Comparison of ENCODE assay signal across 8 cellular contexts in the genomic region with DNA sequence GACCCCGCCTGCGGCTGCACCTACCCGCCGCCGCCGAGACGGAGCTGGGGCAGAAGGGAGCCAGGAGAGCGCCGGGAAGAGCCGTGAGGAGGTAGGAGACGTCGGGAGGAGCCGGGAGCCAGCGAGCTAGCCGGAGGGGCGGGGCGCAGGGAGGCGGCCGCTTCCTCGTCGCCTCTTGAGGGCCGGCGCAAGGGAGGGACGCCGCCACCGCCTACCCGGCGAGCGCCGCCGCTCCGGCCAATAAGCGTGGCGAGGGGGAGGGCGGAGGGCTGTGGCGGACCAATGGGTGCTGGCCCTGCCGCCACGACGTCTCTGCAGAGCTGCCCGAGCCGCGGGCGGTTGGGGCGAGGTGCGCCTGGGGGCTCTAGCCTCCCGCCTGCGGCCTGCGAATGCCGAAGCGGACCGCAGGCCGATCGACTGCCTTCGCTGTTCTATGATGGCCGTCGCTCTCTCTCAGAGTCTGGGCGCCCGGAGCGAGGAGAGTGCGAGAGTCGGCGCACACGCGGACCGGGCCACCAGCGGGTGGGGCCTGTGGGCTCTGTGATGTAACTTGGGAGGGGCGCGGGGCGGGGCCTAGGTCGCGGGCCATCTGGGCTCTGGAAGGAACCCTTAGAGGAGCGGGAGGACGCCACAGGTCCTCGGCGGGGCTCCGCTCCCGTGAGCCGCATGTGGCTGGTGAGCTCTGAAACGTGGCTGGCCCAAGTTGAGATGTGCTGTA.
A peak's percentile ranks its signal among the peaks of the same experiment; 100 is the strongest.
DNase-seq lines count a peak whose midpoint lies in the region; ATAC-seq, FAIRE-seq and TF ChIP-seq lines count a peak whose summit lies in the region.

No MANE protein-coding gene starts in this region.

- H3K9ac ChIP-seq in Loucy (ENCODE audit: low read depth, low read length, poor library complexity, severe bottlenecking) = peak overlapping the region; percentile 78

- H3K4me3 ChIP-seq in Loucy (ENCODE audit: low read length, poor library complexity, severe bottlenecking) (peak overlapping the region; percentile 81), RWPE2 (ENCODE audit: severe bottlenecking) (peak overlapping the region; percentile 60)

- FAIRE-seq in H54 (lab: Jason Lieb, UNC) = no peak

- TF ChIP-seq CTCF in Loucy (conservative IDR thresholded peaks at IDR 0.05; ENCODE audit: low read length) (no peak), RWPE2 (IDR thresholded peaks at IDR 0.05; ENCODE audit: poor library complexity, severe bottlenecking) (no peak), nephron progenitor cell (IDR thresholded peaks at IDR 0.05) (no peak)

- H3K9me3 ChIP-seq in Loucy (ENCODE audit: insufficient read depth, low read depth, low read length) (no peaks in the 10 kb centered on the region), RWPE2 (ENCODE audit: severe bottlenecking) (no peaks in the 10 kb centered on the region)

- H3K27ac Mint-ChIP-seq in nephron progenitor cell = peak overlapping the region; percentile 99
- peak overlapping the region; percentile 97 for H3K27ac Mint-ChIP-seq in stimulated activated naive CD8-positive, alpha-beta T cell treated with anti-CD3 and anti-CD28 coated beads, Interleukin-15, Interleukin-2, amounts not matched to agents 100 ng/mL and 50 ng/mL, for 24 hours

- H3F3A ChIP-seq in Loucy (ENCODE audit: low read depth) = 0 out of 2 replicates have a peak, but pooled peaks cover 4% of the 10 kb centered on the region

- ATAC-seq in RWPE2 (ENCODE audit: low read depth) = peak; percentile 92

- H3K27me3 ChIP-seq in Loucy (ENCODE audit: insufficient read depth, low read length, poor library complexity, severe bottlenecking) (no peaks in the 10 kb centered on the region), RWPE2 (ENCODE audit: insufficient read depth, poor library complexity, severe bottlenecking) (no peaks in the 10 kb centered on the region)

- peak overlapping the region; percentile 99 for H3K4me3 Mint-ChIP-seq in nephron progenitor cell
- H3K4me3 Mint-ChIP-seq in stimulated activated naive CD8-positive, alpha-beta T cell treated with anti-CD3 and anti-CD28 coated beads, Interleukin-15, Interleukin-2, amounts not matched to agents 100 ng/mL and 50 ng/mL, for 24 hours = peak overlapping the region; percentile 96

- peak overlapping the region; percentile 98 for H2AFZ ChIP-seq in Loucy (ENCODE audit: low read length)

- H3K9me2 ChIP-seq in Loucy (replicated peaks; ENCODE audit: low read depth, low read length) = no peaks in the 10 kb centered on the region

- H3K27ac ChIP-seq in RWPE2 (ENCODE audit: poor library complexity, severe bottlenecking) = peak overlapping the region; percentile 93

- H3K36me3 ChIP-seq in Loucy (ENCODE audit: insufficient read depth, low read length) = no peaks in the 10 kb centered on the region
- H3K36me3 ChIP-seq in RWPE2 (ENCODE audit: low read depth) = peaks cover 15% of the 10 kb centered on the region

- peak; percentile 77 for TF ChIP-seq POLR2A in H54 (IDR thresholded peaks at IDR 0.05; ENCODE audit: low read depth, low read length)

- peaks cover 38% of the 10 kb centered on the region for H3K79me2 ChIP-seq in Loucy (ENCODE audit: insufficient read depth, low read length)

- peak overlapping the region; percentile 91 for H3K4me2 ChIP-seq in Loucy (ENCODE audit: low read depth, low read length, poor library complexity, severe bottlenecking)

- peaks cover 33% of the 10 kb centered on the region for H3K4me1 ChIP-seq in Loucy (ENCODE audit: insufficient read depth, low read length, poor library complexity, severe bottlenecking)
- peaks cover 28% of the 10 kb centered on the region for H3K4me1 ChIP-seq in RWPE2 (ENCODE audit: insufficient read depth, poor library complexity, severe bottlenecking)

- H3K4me1 Mint-ChIP-seq in nephron progenitor cell = peaks cover 43% of the 10 kb centered on the region
- peaks cover 40% of the 10 kb centered on the region for H3K4me1 Mint-ChIP-seq in stimulated activated naive CD8-positive, alpha-beta T cell treated with anti-CD3 and anti-CD28 coated beads, Interleukin-15, Interleukin-2, amounts not matched to agents 100 ng/mL and 50 ng/mL, for 24 hours (ENCODE audit: low read depth)

- DNase-seq in ELF-1 (ENCODE audit: low read depth, low spot score) (peak; percentile 99), H54 (ENCODE audit: insufficient read length, low spot score) (peak; percentile 90), RWPE2 (ENCODE audit: low spot score) (peak; percentile 97), fibroblast of the conjunctiva (ENCODE audit: low read depth) (peak; percentile 94), nephron progenitor cell (peak; percentile 97)
- peak; percentile 98 for DNase-seq in activated effector memory CD4-positive, alpha-beta T cell treated with anti-CD3 and anti-CD28 coated beads, Interleukin-2, amount 50 U/mL, for 16 hours

- peaks cover 17% of the 10 kb centered on the region for H4K20me1 ChIP-seq in Loucy (ENCODE audit: insufficient read depth, low read length, poor library complexity, severe bottlenecking)

- H3K9me3 Mint-ChIP-seq in nephron progenitor cell = no peaks in the 10 kb centered on the region
- H3K9me3 Mint-ChIP-seq in stimulated activated naive CD8-positive, alpha-beta T cell treated with anti-CD3 and anti-CD28 coated beads, Interleukin-15, Interleukin-2, amounts not matched to agents 100 ng/mL and 50 ng/mL, for 24 hours = no peaks in the 10 kb centered on the region

- peaks cover 6% of the 10 kb centered on the region for H3K27me3 Mint-ChIP-seq in nephron progenitor cell (ENCODE audit: low read depth, poor library complexity)
- no peaks in the 10 kb centered on the region for H3K27me3 Mint-ChIP-seq in stimulated activated naive CD8-positive, alpha-beta T cell treated with anti-CD3 and anti-CD28 coated beads, Interleukin-15, Interleukin-2, amounts not matched to agents 100 ng/mL and 50 ng/mL, for 24 hours

- peaks cover 11% of the 10 kb centered on the region for H3K36me3 Mint-ChIP-seq in nephron progenitor cell (ENCODE audit: low read depth)
- H3K36me3 Mint-ChIP-seq in stimulated activated naive CD8-positive, alpha-beta T cell treated with anti-CD3 and anti-CD28 coated beads, Interleukin-15, Interleukin-2, amounts not matched to agents 100 ng/mL and 50 ng/mL, for 24 hours (ENCODE audit: low read depth) = peaks cover 16% of the 10 kb centered on the region

Comparison
In these comparisons a context has a peak if more than half of its experiments do, and no peak if none do; other contexts are left out.
1. Peak in every context shown above with its lines: DNase-seq, ATAC-seq, H3K4me3 ChIP-seq and H3K27ac ChIP-seq.